In genomic region chr6:18263561-18264337, GRCh38 we compare ENCODE assay signal across 8 cellular contexts. TPM values are rescaled to one million over a fixed set of nuclear protein-coding genes. Genes with fewer than 3 reads are reported as not detected.
DNase-seq lines count a peak whose midpoint lies in the region; ATAC-seq and TF ChIP-seq lines count a peak whose summit lies in the region.

No MANE protein-coding gene starts in this region.

- H3K4me3 ChIP-seq in DOHH2 (ENCODE audit: low read length) (peak overlapping the region; percentile 74), right lobe of liver (peak overlapping the region; percentile 83 to 87 (median 84))

- H3K9me2 ChIP-seq in DOHH2 (replicated peaks; ENCODE audit: control insufficient read depth, low read length): no peaks in the 10 kb centered on the region

- TF ChIP-seq POLR2A in right lobe of liver (IDR thresholded peaks at IDR 0.05): no peak

- peaks cover 68% of the 10 kb centered on the region for H3K79me2 ChIP-seq in DOHH2 (ENCODE audit: control insufficient read depth, low read length)

- H4K20me1 ChIP-seq in DOHH2 (ENCODE audit: control insufficient read depth, insufficient read depth, low read depth, low read length): peaks cover 37% of the 10 kb centered on the region

- H3K4me2 ChIP-seq in DOHH2 (ENCODE audit: low read length): peak overlapping the region; percentile 79

- TF ChIP-seq RAD21 in Ishikawa (IDR thresholded peaks at IDR 0.05; ENCODE audit: low read depth): no peak

- no peak for TF ChIP-seq EP300 in Ishikawa (IDR thresholded peaks at IDR 0.05; ENCODE audit: borderline replicate concordance)

- DNase-seq in dermis microvascular lymphatic vessel endothelial cell (ENCODE audit: low read depth in 2 of 2) (peak; percentile 30 to 69), right lobe of liver (peak; percentile 75 to 81 (median 79)), SIG-M5 treated with dmso at 0.1 percent for 504 hours (lab: John Stamatoyannopoulos, UW; ENCODE audit: unreplicated experiment) (no peak)
- DNase-seq in stimulated activated CD8-positive, alpha-beta memory T cell treated with anti-CD3 and anti-CD28 coated beads, Interleukin-12 subunit alpha, Interleukin-12 subunit beta, amount 100 ng/mL, for 4 hours (ENCODE audit: low read depth): peak; percentile 21

- H3K27ac ChIP-seq in DOHH2 (ENCODE audit: low read depth, low read length): peak overlapping the region; percentile 91
- H3K27ac ChIP-seq in VCaP: peak overlapping the region; percentile 79
- H3K27ac ChIP-seq in right lobe of liver: peak overlapping the region; percentile 93 to 96 (median 94)

- peaks cover 20% of the 10 kb centered on the region for H3K9me3 ChIP-seq in DOHH2 (ENCODE audit: control insufficient read depth, insufficient read depth, low read length)
- H3K9me3 ChIP-seq in right lobe of liver: no peaks in the 10 kb centered on the region

- H3K4me1 ChIP-seq in DOHH2 (ENCODE audit: control insufficient read depth, low read length) (peaks cover 45% of the 10 kb centered on the region), right lobe of liver (peaks cover 0 to 9% (median 2%) of the 10 kb centered on the region in 4 donors)

- under 1% methylated on average over 27 of the region's 70 CpGs for WGBS in right lobe of liver (ENCODE audit: insufficient coverage, low coverage, low lambda C conversion rate, missing lambda C conversion rate)

- H3K36me3 ChIP-seq in DOHH2 (ENCODE audit: control insufficient read depth, low read length) (peaks cover 56% of the 10 kb centered on the region), right lobe of liver (no peaks in the 10 kb centered on the region)

- H3F3A ChIP-seq in DOHH2 (ENCODE audit: control insufficient read depth, insufficient read depth): peaks cover 6% of the 10 kb centered on the region; the same call in 1 of the 2 replicates

- peak; percentile 21 for ATAC-seq in GM21528 (IDR thresholded peaks at IDR 0.05; ENCODE audit: low FRiP score, unreplicated experiment)
- peak; percentile 77 to 91 (median 85) for ATAC-seq in right lobe of liver

- intact Hi-C loops in right lobe of liver (cut with DNase I): no loop called here

- no peak for TF ChIP-seq CTCF in DOHH2 (IDR thresholded peaks at IDR 0.05; ENCODE audit: low read depth, low read length, poor library complexity, severe bottlenecking)
- TF ChIP-seq CTCF in VCaP (conservative IDR thresholded peaks at IDR 0.05): no peak
- TF ChIP-seq CTCF in right lobe of liver (IDR thresholded peaks at IDR 0.05): no peak

- H3K27me3 ChIP-seq in DOHH2 (ENCODE audit: control insufficient read depth, low read length) (no peaks in the 10 kb centered on the region), right lobe of liver (no peaks in the 10 kb centered on the region)

TF ChIP-seq in Ishikawa, 13 proteins besides CTCF, POLR2A, EP300 and RAD21:
- TF ChIP-seq TEAD4 (IDR thresholded peaks at IDR 0.05) (no peak), NFIC (IDR thresholded peaks at IDR 0.05) (no peak), YY1 (IDR thresholded peaks at IDR 0.05; ENCODE audit: low read depth) (0 out of 2 replicates have a peak, but pooled peaks have one; percentile 13), CEBPB (IDR thresholded peaks at IDR 0.05) (no peak), USF1 (IDR thresholded peaks at IDR 0.05) (no peak), CREB1 (IDR thresholded peaks at IDR 0.05; ENCODE audit: low read depth) (no peak), TCF12 (IDR thresholded peaks at IDR 0.05; ENCODE audit: low read depth) (no peak)

RNA-seq across cellular contexts. Expression of gene DEK, which starts 0.6 kb away (rescaled TPM):
- total RNA-seq in dermis microvascular lymphatic vessel endothelial cell: 51.3 and 96.8 TPM in 2 replicates
- total RNA-seq in right lobe of liver: 10 to 100 TPM; 17.8 to 49.2 (median 27.1) TPM
